Comparison of ENCODE assay signal across 8 cellular contexts in the genomic region with DNA sequence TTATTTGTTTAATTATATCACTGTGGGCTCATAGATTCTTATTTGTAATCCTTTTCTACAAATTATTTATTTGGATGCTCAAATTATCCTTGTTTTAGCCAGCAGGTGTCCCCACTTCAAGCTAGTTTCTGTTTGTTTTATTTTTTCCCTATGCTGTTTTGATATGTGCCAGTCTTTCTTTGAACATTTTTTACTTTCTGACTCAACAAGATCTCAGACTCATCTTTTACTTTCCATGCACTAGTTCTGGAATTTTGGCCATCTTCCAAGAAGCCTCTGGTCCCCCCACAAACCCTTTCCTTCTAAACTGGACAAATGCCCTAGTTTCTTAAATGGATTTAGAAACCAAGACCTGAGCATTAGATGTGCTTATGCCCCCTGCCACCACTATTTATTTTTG. TPM values are rescaled to one million over a fixed set of nuclear protein-coding genes. Genes with fewer than 3 reads are reported as not detected.
DNase-seq lines count a peak whose midpoint lies in the region; ATAC-seq and TF ChIP-seq lines count a peak whose summit lies in the region.

No MANE protein-coding gene starts in this region.

- ATAC-seq in GM18873 (IDR thresholded peaks at IDR 0.05; ENCODE audit: low FRiP score, unreplicated experiment): no peak

- H3K36me3 ChIP-seq in osteoblast (ENCODE audit: insufficient read depth, low read length): no peaks in the 10 kb centered on the region

- no peak overlapping the region for H3K4me2 ChIP-seq in osteoblast (ENCODE audit: insufficient read depth, low read length)

- H3K27ac ChIP-seq in osteoblast (ENCODE audit: low read depth, low read length): no peak overlapping the region

- no peaks in the 10 kb centered on the region for H3K4me1 ChIP-seq in osteoblast (ENCODE audit: insufficient read depth, low read length)

- no peaks in the 10 kb centered on the region for H3K27me3 ChIP-seq in osteoblast (ENCODE audit: insufficient read depth, low read length)

- TF ChIP-seq CTCF in cardiac fibroblast (IDR thresholded peaks at IDR 0.05; ENCODE audit: low read depth, low read length) (peak; percentile 52), osteoblast (IDR thresholded peaks at IDR 0.05; ENCODE audit: extremely low read depth, low read depth, low read length) (peak; percentile 65)

- DNase-seq in EH (ENCODE audit: low read depth): peak; percentile 63
- DNase-seq in LoVo (ENCODE audit: low spot score): peak; percentile 40
- peak; percentile 43 to 57 for DNase-seq in cardiac fibroblast (ENCODE audit: low read depth in 2 of 2)
- no peak for DNase-seq in osteoblast (ENCODE audit: insufficient read length, low spot score, missing footprints)
- DNase-seq in activated effector memory CD4-positive, alpha-beta T cell treated with anti-CD3 and anti-CD28 coated beads, Interleukin-2, amount 50 U/mL, for 16 hours: no peak
- no peak for DNase-seq in ecto neural progenitor cell (ENCODE audit: low spot score)
- DNase-seq in activated T-cell treated with anti-CD3 and anti-CD28 coated beads, Interleukin-2, amount 50 U/mL, for 1 hour: no peak

- H4K20me1 ChIP-seq in osteoblast (ENCODE audit: insufficient read depth, low read length): no peaks in the 10 kb centered on the region

- H2AFZ ChIP-seq in osteoblast (ENCODE audit: low read length): no peak overlapping the region

- no peaks in the 10 kb centered on the region for H3K79me2 ChIP-seq in osteoblast (ENCODE audit: insufficient read depth, low read length)

- H3K4me3 ChIP-seq in cardiac fibroblast (replicated peaks in 1 of 2; ENCODE audit: low read depth in 2 of 2, low read length in 2 of 2) (no peak overlapping the region), osteoblast (ENCODE audit: insufficient read depth, low read length) (no peak overlapping the region)

- H3K9me3 ChIP-seq in osteoblast (ENCODE audit: low read depth, low read length): no peaks in the 10 kb centered on the region

RNA-seq across cellular contexts. Expression of gene MRPS16, which starts 11.5 kb away (rescaled TPM):
- 78.7 and 80.7 TPM in 2 replicates for total RNA-seq in osteoblast

RNA-seq across cellular contexts. Expression of gene DNAJC9, which starts 16.9 kb away (rescaled TPM):
- total RNA-seq in osteoblast: 14.7 and 18.8 TPM in 2 replicates

Comparison
In these comparisons a context has a peak if more than half of its experiments do, and no peak if none do; other contexts are left out.
1. DNase-seq: peak in EH (single experiment), LoVo (single experiment) and cardiac fibroblast (2 of 2); none in osteoblast (single experiment), activated effector memory CD4-positive, alpha-beta T cell treated with anti-CD3 and anti-CD28 coated beads, Interleukin-2, amount 50 U/mL, for 16 hours (single experiment), ecto neural progenitor cell (single experiment) and activated T-cell treated with anti-CD3 and anti-CD28 coated beads, Interleukin-2, amount 50 U/mL, for 1 hour (single experiment).